23 cellular contexts compared by ENCODE assay signal in the genomic region with DNA sequence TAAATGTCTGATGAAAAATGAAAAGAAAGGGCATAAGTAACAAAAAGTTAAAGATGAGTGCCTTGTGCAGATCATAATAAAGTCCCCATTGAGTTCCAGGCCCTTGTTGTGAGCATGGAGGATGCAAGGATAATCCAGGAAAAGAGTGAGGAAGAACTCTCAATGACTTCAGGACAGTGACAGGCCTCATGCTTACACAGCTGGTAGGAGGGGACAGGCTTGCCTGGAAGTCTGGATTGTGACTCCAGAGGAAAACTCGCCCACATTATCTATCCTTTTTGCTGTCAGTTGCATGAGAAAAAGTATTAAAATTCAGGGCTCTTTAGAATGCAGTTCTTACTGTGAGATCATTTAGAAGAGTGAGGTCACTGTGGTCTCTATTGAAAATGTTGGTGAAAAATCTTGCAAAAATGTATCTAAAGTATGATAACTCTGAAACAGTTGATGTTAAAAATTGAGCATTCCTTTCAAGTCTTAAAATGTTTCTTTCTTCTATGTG. TPM values are rescaled to one million over a fixed set of nuclear protein-coding genes. Genes with fewer than 3 reads are reported as not detected.
DNase-seq lines count a peak whose midpoint lies in the region; ATAC-seq and TF ChIP-seq lines count a peak whose summit lies in the region.
"Had no signal": no experiment of that assay in that cellular context is flagged by ENCODE, and none has a peak within 500 bp of the region (broad histone marks: within the 10 kb centered on the region; RNA-seq: fewer than 3 reads in every experiment).

No MANE protein-coding gene starts in this region.

- H3K27me3 Mint-ChIP-seq in brain, result no peaks in the 10 kb centered on the region
- no peaks in the 10 kb centered on the region for H3K27me3 Mint-ChIP-seq in nephron progenitor cell (ENCODE audit: low read depth, poor library complexity)

- H3K27ac Mint-ChIP-seq in brain (peak overlapping the region in 3 of 5 experiments; percentile 47 to 88 (median 68)), nephron progenitor cell (no peak overlapping the region)
- H3K27ac Mint-ChIP-seq: CD4-positive, alpha-beta memory T cell; H9; HFFc6 had no signal

- peak overlapping the region in 3 of 5 experiments; percentile 12 to 30 (median 28) for H3K4me3 Mint-ChIP-seq in brain
- H3K4me3 Mint-ChIP-seq in nephron progenitor cell, result no peak overlapping the region
- H3K4me3 Mint-ChIP-seq: CD4-positive, alpha-beta memory T cell; H9; HFFc6 had no signal

- H3K4me1 Mint-ChIP-seq in brain (peaks cover 84% of the 10 kb centered on the region), nephron progenitor cell (peaks cover 56% of the 10 kb centered on the region)
- H3K4me1 Mint-ChIP-seq: CD4-positive, alpha-beta memory T cell had no signal

- intact Hi-C loops in sciatic nerve (cut with DNase I), result no loop called here

- TF ChIP-seq CTCF in brain (conservative IDR thresholded peaks at IDR 0.05) (no peak), nephron progenitor cell (IDR thresholded peaks at IDR 0.05) (no peak)

- peak; percentile 14 for DNase-seq in RPMI7951 (ENCODE audit: low read depth)
- DNase-seq in left kidney (ENCODE audit: low read depth, low spot score), result peak; percentile 52
- no peak for DNase-seq in sciatic nerve (ENCODE audit: low spot score)
- no peak for DNase-seq in HuH-7.5 (ENCODE audit: low spot score)
- no peak for DNase-seq in nephron progenitor cell
- DNase-seq: ACHN; CD4-positive, alpha-beta memory T cell; DND-41; GM23248; H9; HFFc6; IMR-90; MV-4-11; NCI-H1105 treated with DMSO at 0.1 percent for 48 hours; NCI-H2081; NCI-H2171 treated with DMSO at 0.1 percent for 48 hours; NCI-H524 treated with DMSO at 0.1 percent for 48 hours; PC-3; SHP77 treated with DMSO at 0.1 percent for 48 hours had no signal

- peaks cover 13% of the 10 kb centered on the region for H3K36me3 Mint-ChIP-seq in brain
- no peaks in the 10 kb centered on the region for H3K36me3 Mint-ChIP-seq in nephron progenitor cell (ENCODE audit: low read depth)
- H3K36me3 Mint-ChIP-seq: CD4-positive, alpha-beta memory T cell had no signal

- ATAC-seq in sciatic nerve, result peak; percentile 47
- ATAC-seq in HG03460 (IDR thresholded peaks at IDR 0.05; ENCODE audit: unreplicated experiment), result no peak
- no peak for ATAC-seq in HG02759 (IDR thresholded peaks at IDR 0.05; ENCODE audit: unreplicated experiment)
- ATAC-seq: PC-3 had no signal

- H3K9me3 Mint-ChIP-seq in brain (peaks cover 0 to 2% (median 0%) of the 10 kb centered on the region in 5 experiments), nephron progenitor cell (no peaks in the 10 kb centered on the region)
- H3K9me3 Mint-ChIP-seq: H9, HFFc6 had no signal

RNA-seq across cellular contexts. Expression of gene NTRK2, which starts 30.4 kb away (rescaled TPM):
- under 0.01 and 0.20 TPM in 2 replicates for total RNA-seq in RPMI7951 (2014; rRNA removed; shearing (Covaris generic))
- 58.8 TPM for polyA plus RNA-seq in brain (ENCODE audit: insufficient read depth, low read depth, low replicate concordance)
- 75.0 TPM for total RNA-seq in sciatic nerve
- total RNA-seq: G401, GM23248, PC-3 had no signal
- polyA plus RNA-seq: GM23248 had no signal

Comparison
In these comparisons a context has a peak if more than half of its experiments do, and no peak if none do; other contexts are left out.
1. DNase-seq: peak in RPMI7951 (single experiment) and left kidney (single experiment); none in sciatic nerve (single experiment), HuH-7.5 (single experiment) and nephron progenitor cell (single experiment).
2. RNA of gene NTRK2, which starts 30.4 kb away (total RNA-seq): 75.0 TPM in sciatic nerve (single experiment); under 0.01 to 0.20 TPM in RPMI7951; every median in the first group is over 10 times any median in the second.